In genomic region chr3:15531346-15531745, GRCh38 we compare ENCODE assay signal across 27 cellular contexts.
"Had no signal": no experiment of that assay in that cellular context is flagged by ENCODE, and none has a peak within 500 bp of the region (broad histone marks: within the 10 kb centered on the region; RNA-seq: fewer than 3 reads in every experiment).

No MANE protein-coding gene starts in this region.

- H3K27ac ChIP-seq: ascending aorta, body of pancreas, SJCRH30 had no signal

- H3K27me3 Mint-ChIP-seq: activated CD8-positive, alpha-beta T cell treated with anti-CD3 and anti-CD28 coated beads for 36 hours; activated naive CD8-positive, alpha-beta T cell treated with anti-CD3 and anti-CD28 coated beads, Interleukin-2, amount 50 U/mL, for 24 hours had no signal

- H3K4me3 ChIP-seq: ascending aorta, body of pancreas, K562, SJCRH30 had no signal

- DNase-seq: activated CD4-positive, alpha-beta T cell treated with anti-CD3 and anti-CD28 coated beads for 4 hours; activated CD8-positive, alpha-beta memory T cell treated with anti-CD3 and anti-CD28 coated beads, Interleukin-2, amount 50 U/mL, for 4 hours; activated CD8-positive, alpha-beta T cell treated with anti-CD3 and anti-CD28 coated beads for 36 hours; activated effector memory CD4-positive, alpha-beta T cell treated with anti-CD3 and anti-CD28 coated beads, Interleukin-2, amount 50 U/mL, for 16 hours; activated naive CD4-positive, alpha-beta T cell treated with Interleukin-2 at 50 U/mL for 16 hours; activated naive CD8-positive, alpha-beta T cell treated with anti-CD3 and anti-CD28 coated beads, Interleukin-2, amount 50 U/mL, for 24 hours; activated T-cell treated with anti-CD3 and anti-CD28 coated beads, Interleukin-2, amount 50 U/mL, for 1 hour; amniotic stem cell; body of pancreas; Karpas-422; NCI-H1105 treated with DMSO at 0.1 percent for 48 hours; NCI-H1436 treated with DMSO at 0.1 percent for 48 hours; NCI-H187 treated with DMSO at 0.1 percent for 48 hours; NCI-H2081 treated with DMSO at 0.1 percent for 48 hours; NCI-H446; NCI-H526; NCI-H774; OCI-M1; Right ventricle myocardium superior; RPMI8226; SJCRH30; SK-N-SH had no signal

- H3K27me3 ChIP-seq: ascending aorta, body of pancreas, SJCRH30 had no signal

- H3K9me2 ChIP-seq: SK-N-SH had no signal

- H3K4me3 Mint-ChIP-seq: activated CD8-positive, alpha-beta T cell treated with anti-CD3 and anti-CD28 coated beads for 36 hours; activated naive CD8-positive, alpha-beta T cell treated with anti-CD3 and anti-CD28 coated beads, Interleukin-2, amount 50 U/mL, for 24 hours had no signal

- H3K27ac Mint-ChIP-seq: activated CD8-positive, alpha-beta T cell treated with anti-CD3 and anti-CD28 coated beads for 36 hours; activated naive CD8-positive, alpha-beta T cell treated with anti-CD3 and anti-CD28 coated beads, Interleukin-2, amount 50 U/mL, for 24 hours had no signal

- H3K4me1 ChIP-seq: ascending aorta, SJCRH30 had no signal

- H3K4me2 ChIP-seq: SK-N-SH had no signal

- ATAC-seq: activated CD4-positive, CD25-positive, alpha-beta regulatory T cell treated with anti-CD3 and anti-CD28 coated beads, Interleukin-2, amount 50 U/mL, for 24 hours; activated CD8-positive, alpha-beta T cell treated with anti-CD3 and anti-CD28 coated beads for 36 hours; activated naive CD4-positive, alpha-beta T cell treated with anti-CD3 and anti-CD28 coated beads, Interleukin-2, amount 50 U/mL, for 72 hours; activated naive CD8-positive, alpha-beta T cell treated with anti-CD3 and anti-CD28 coated beads, Interleukin-2, amount 50 U/mL, for 24 hours; body of pancreas; K562; Panc1 had no signal

- H3K9ac ChIP-seq: SK-N-SH had no signal

- H3K9me3 ChIP-seq: ascending aorta, body of pancreas, SJCRH30, SK-N-SH had no signal

- H3K9me3 Mint-ChIP-seq: activated CD8-positive, alpha-beta T cell treated with anti-CD3 and anti-CD28 coated beads for 36 hours; activated naive CD4-positive, alpha-beta T cell treated with anti-CD3 and anti-CD28 coated beads, Interleukin-2, amount 50 U/mL, for 72 hours; activated naive CD8-positive, alpha-beta T cell treated with anti-CD3 and anti-CD28 coated beads, Interleukin-2, amount 50 U/mL, for 24 hours had no signal

- H3K36me3 Mint-ChIP-seq: activated naive CD4-positive, alpha-beta T cell treated with anti-CD3 and anti-CD28 coated beads, Interleukin-2, amount 50 U/mL, for 72 hours had no signal

- H3K36me3 ChIP-seq: ascending aorta, SJCRH30 had no signal
